ENCODE assay signal across 21 cellular contexts in genomic region chr18:58616446-58616845, GRCh38. TPM values are rescaled to one million over a fixed set of nuclear protein-coding genes. Genes with fewer than 3 reads are reported as not detected.
A peak's percentile ranks its signal among the peaks of the same experiment; 100 is the strongest.
DNase-seq lines count a peak whose midpoint lies in the region; ATAC-seq and TF ChIP-seq lines count a peak whose summit lies in the region.
"Had no signal": no experiment of that assay in that cellular context is flagged by ENCODE, and none has a peak within 500 bp of the region (broad histone marks: within the 10 kb centered on the region; RNA-seq: fewer than 3 reads in every experiment).

No MANE protein-coding gene starts in this region.

- H3K36me3 ChIP-seq in cardiac muscle cell (peaks cover 11% of the 10 kb centered on the region), GM23248 (ENCODE audit: low read depth) (no peaks in the 10 kb centered on the region)
- H3K36me3 ChIP-seq: HAP-1, neutrophil, tibial artery had no signal

- no peak overlapping the region for H3K4me3 ChIP-seq in cardiac muscle cell
- no peak overlapping the region for H3K4me3 ChIP-seq in GM23248
- H3K4me3 ChIP-seq: A549, HAP-1, tibial artery had no signal

- H3K27ac Mint-ChIP-seq in T-helper 17 cell, result peak overlapping the region; percentile 98
- peak overlapping the region; percentile 90 to 97 (median 96) for H3K27ac Mint-ChIP-seq in immature natural killer cell
- peak overlapping the region; percentile 88 for H3K27ac Mint-ChIP-seq in stimulated activated effector memory CD8-positive, alpha-beta T cell treated with anti-CD3 and anti-CD28 coated beads, Interleukin-12 subunit alpha, Interleukin-12 subunit beta, amount 100 ng/mL, for 72 hours

- DNase-seq in cardiac muscle cell (ENCODE audit: low read depth in 1 of 2, low spot score in 1 of 2) (no peak), left ventricle myocardium superior (no peak), T-helper 17 cell (no peak), immature natural killer cell (no peak), NCI-H226 (no peak), OCI-M1 (lab: John Stamatoyannopoulos, UW) (no peak), GM23248 (no peak)
- DNase-seq in stimulated activated effector memory CD8-positive, alpha-beta T cell treated with anti-CD3 and anti-CD28 coated beads, Interleukin-12 subunit alpha, Interleukin-12 subunit beta, amount 100 ng/mL, for 72 hours (ENCODE audit: low spot score in 2 of 2), result no peak
- DNase-seq: EL, foreskin fibroblast, Karpas-422, NCI-H2029, NCI-H526 treated with DMSO at 0.1 percent for 48 hours, SIG-M5, tibial artery had no signal

- peaks cover 12% of the 10 kb centered on the region; the same call in 1 of the 2 replicates for H3F3A ChIP-seq in GM23248 (ENCODE audit: insufficient read depth)

- no peak for ATAC-seq in left ventricle myocardium superior
- no peak for ATAC-seq in T-helper 17 cell
- ATAC-seq in stimulated activated effector memory CD8-positive, alpha-beta T cell treated with anti-CD3 and anti-CD28 coated beads, Interleukin-12 subunit alpha, Interleukin-12 subunit beta, amount 100 ng/mL, for 72 hours, result no peak
- ATAC-seq: A549, sciatic nerve had no signal

- 95% methylated on average over 5 of the region's 5 CpGs for WGBS in GM23248 (ENCODE audit: low coverage in 1 of 2, low lambda C conversion rate in 2 of 2, missing lambda C conversion rate in 2 of 2), 2 experiments

- no peaks in the 10 kb centered on the region for H4K20me1 ChIP-seq in GM23248 (ENCODE audit: insufficient read depth)

- no peak overlapping the region for H2AFZ ChIP-seq in GM23248

- TF ChIP-seq CTCF in cardiac muscle cell (IDR thresholded peaks at IDR 0.05; ENCODE audit: low read depth, low read length), result no peak

- in situ Hi-C loops in GM23248 (cut with MboI), result no loop called here

- H3K9ac ChIP-seq in GM23248, result no peak overlapping the region

- H3K27me3 ChIP-seq in cardiac muscle cell, result no peaks in the 10 kb centered on the region
- no peaks in the 10 kb centered on the region for H3K27me3 ChIP-seq in GM23248 (replicated peaks; ENCODE audit: insufficient read depth)

- no peaks in the 10 kb centered on the region for H3K9me2 ChIP-seq in GM23248 (ENCODE audit: insufficient read depth)

- intact Hi-C loops in left ventricle myocardium superior (cut with micrococcal nuclease), result no loop called here

- H3K9me3 Mint-ChIP-seq in immature natural killer cell, result no peaks in the 10 kb centered on the region
- H3K9me3 Mint-ChIP-seq in stimulated activated effector memory CD8-positive, alpha-beta T cell treated with anti-CD3 and anti-CD28 coated beads, Interleukin-12 subunit alpha, Interleukin-12 subunit beta, amount 100 ng/mL, for 72 hours, result no peaks in the 10 kb centered on the region
- H3K9me3 Mint-ChIP-seq: activated CD4-positive, alpha-beta memory T cell treated with anti-CD3 and anti-CD28 coated beads for 36 hours had no signal

- H3K9me3 ChIP-seq in cardiac muscle cell (ENCODE audit: low read depth) (no peaks in the 10 kb centered on the region), T-helper 17 cell (ENCODE audit: control insufficient read depth, low read length, poor library complexity, severe bottlenecking) (no peaks in the 10 kb centered on the region), GM23248 (ENCODE audit: low read depth) (no peaks in the 10 kb centered on the region)
- H3K9me3 ChIP-seq: A549, HAP-1, neutrophil, tibial artery had no signal

- H3K27ac ChIP-seq in cardiac muscle cell (peak overlapping the region; percentile 27), GM23248 (no peak overlapping the region)
- H3K27ac ChIP-seq: neutrophil, tibial artery had no signal

- no peaks in the 10 kb centered on the region for H3K79me2 ChIP-seq in GM23248 (ENCODE audit: insufficient read depth)

- no peak overlapping the region for H3K4me2 ChIP-seq in GM23248 (ENCODE audit: unreplicated experiment)
- H3K4me2 ChIP-seq: A549 had no signal

- H3K27me3 Mint-ChIP-seq in T-helper 17 cell, result no peaks in the 10 kb centered on the region
- H3K27me3 Mint-ChIP-seq in immature natural killer cell (ENCODE audit: low read depth in 3 of 3), result peaks cover 0 to 5% (median 2%) of the 10 kb centered on the region in 3 donors

- H3K4me3 Mint-ChIP-seq in T-helper 17 cell (no peak overlapping the region), immature natural killer cell (peak overlapping the region in 2 of 5 donors; percentile 81 to 87)
- no peak overlapping the region for H3K4me3 Mint-ChIP-seq in stimulated activated effector memory CD8-positive, alpha-beta T cell treated with anti-CD3 and anti-CD28 coated beads, Interleukin-12 subunit alpha, Interleukin-12 subunit beta, amount 100 ng/mL, for 72 hours

- H3K36me3 Mint-ChIP-seq in T-helper 17 cell (ENCODE audit: low read depth), result peaks cover 3% of the 10 kb centered on the region
- H3K36me3 Mint-ChIP-seq in immature natural killer cell, result no peaks in the 10 kb centered on the region
- peaks cover 7% of the 10 kb centered on the region for H3K36me3 Mint-ChIP-seq in stimulated activated effector memory CD8-positive, alpha-beta T cell treated with anti-CD3 and anti-CD28 coated beads, Interleukin-12 subunit alpha, Interleukin-12 subunit beta, amount 100 ng/mL, for 72 hours
- H3K36me3 Mint-ChIP-seq: activated CD4-positive, alpha-beta memory T cell treated with anti-CD3 and anti-CD28 coated beads for 36 hours had no signal

- H3K4me1 Mint-ChIP-seq in T-helper 17 cell, result peaks cover 26% of the 10 kb centered on the region
- peaks cover 27 to 30% of the 10 kb centered on the region in 2 donors for H3K4me1 Mint-ChIP-seq in immature natural killer cell
- H3K4me1 Mint-ChIP-seq in stimulated activated effector memory CD8-positive, alpha-beta T cell treated with anti-CD3 and anti-CD28 coated beads, Interleukin-12 subunit alpha, Interleukin-12 subunit beta, amount 100 ng/mL, for 72 hours, result peaks cover 32% of the 10 kb centered on the region

- H3K4me1 ChIP-seq in cardiac muscle cell (ENCODE audit: low read depth) (peaks cover 32% of the 10 kb centered on the region), GM23248 (ENCODE audit: insufficient read depth) (peaks cover 7% of the 10 kb centered on the region)
- H3K4me1 ChIP-seq: tibial artery had no signal

RNA-seq across cellular contexts. Expression of gene ALPK2, which starts 12.4 kb away (rescaled TPM):
- 225 and 367 TPM in 2 replicates for total RNA-seq in cardiac muscle cell
- 110 and 152 TPM in 2 replicates for polyA plus RNA-seq in cardiac muscle cell
- 257 TPM for total RNA-seq in left ventricle myocardium superior
- 1 to 10 TPM in 1 of 2 donors, under 1 TPM in 1; 0.65 to 2.6 TPM for total RNA-seq in T-helper 17 cell
- under 1 TPM in 1 of 3 donors, not detected in 2; 0.07 TPM for polyA plus RNA-seq in immature natural killer cell
- 85.0 and 98.6 TPM in 2 replicates for total RNA-seq in GM23248 (2014; rRNA removed; shearing (Covaris generic))
- 41.2 and 55.1 TPM in 2 replicates for polyA plus RNA-seq in GM23248 (2016; fragmentation: Nextera tagmentation; extraction: Ambion mirVana)
- total RNA-seq: posterior vena cava had no signal

RNA-seq across cellular contexts. Expression of gene MALT1, which starts 54.8 kb away (rescaled TPM):
- total RNA-seq in cardiac muscle cell (38.9 and 51.8 TPM in 2 replicates), left ventricle myocardium superior (11.8 TPM), T-helper 17 cell (100 to 1,000 TPM in 1 of 2 donors, 10 to 100 TPM in 1; 87.8 to 108 TPM)
- polyA plus RNA-seq in cardiac muscle cell (33.6 and 36.6 TPM in 2 replicates), immature natural killer cell (10 to 100 TPM; 18.8 to 34.2 (median 30.6) TPM), GM23248 (2016; fragmentation: Nextera tagmentation; extraction: Ambion mirVana) (10.9 and 12.6 TPM in 2 replicates)
- total RNA-seq in GM23248 (2014; rRNA removed; shearing (Covaris generic)), result 42.5 and 44.0 TPM in 2 replicates

Comparison
In these comparisons a context has a peak if more than half of its experiments do, and no peak if none do; other contexts are left out.
1. RNA of gene ALPK2, which starts 12.4 kb away (total RNA-seq): 225 to 367 TPM in cardiac muscle cell, 257 TPM in left ventricle myocardium superior (single experiment) and 85.0 to 98.6 TPM in GM23248; 0.65 to 2.6 TPM in T-helper 17 cell; every median in the first group is over 10 times any median in the second.
2. Peak in every context shown above with its lines, with median percentiles within 50 percentile points of each other: H3K27ac Mint-ChIP-seq.